In the genomic region with DNA sequence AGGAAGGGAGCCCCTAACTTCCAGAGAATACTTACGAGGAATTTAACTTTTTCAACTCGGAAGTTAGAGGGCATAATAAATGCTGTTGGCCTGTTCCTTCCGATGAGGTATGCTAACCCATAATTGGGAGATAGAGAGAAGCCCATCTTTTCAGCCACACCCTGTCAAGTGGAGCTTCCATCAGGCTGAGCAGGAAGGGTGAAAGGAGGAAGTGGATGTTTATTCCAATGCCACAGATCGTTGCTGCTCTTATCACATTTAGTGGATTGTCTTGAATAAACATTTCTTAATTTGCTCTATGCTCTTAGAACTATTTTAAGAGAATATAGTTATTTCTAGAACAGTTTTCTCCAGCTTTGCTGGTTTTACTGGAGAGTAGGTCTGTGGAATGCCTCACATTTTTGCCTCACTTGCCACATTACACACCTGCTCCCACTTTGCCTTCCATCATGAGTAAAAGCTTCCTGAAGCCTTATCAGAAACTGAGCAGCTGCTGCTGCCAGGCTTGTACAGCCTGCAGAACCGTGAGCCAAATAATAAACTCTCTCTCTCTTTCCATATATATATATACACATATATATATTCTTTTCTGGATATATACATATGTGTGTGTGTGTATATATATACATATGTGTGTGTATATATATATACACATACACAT, we compare ENCODE assay signal across 25 cellular contexts. TPM values are rescaled to one million over a fixed set of nuclear protein-coding genes. Genes with fewer than 3 reads are reported as not detected.
"Had no signal": no experiment of that assay in that cellular context is flagged by ENCODE, and none has a peak within 500 bp of the region (broad histone marks: within the 10 kb centered on the region; RNA-seq: fewer than 3 reads in every experiment).

No MANE protein-coding gene starts in this region.

- H3K27ac ChIP-seq: heart left ventricle, psoas muscle, sigmoid colon, skin epidermis, stomach, thoracic aorta had no signal

- FAIRE-seq: colon, islet of Langerhans had no signal

- H3K4me1 ChIP-seq: heart left ventricle, psoas muscle, sigmoid colon, stomach had no signal

- H3K9me3 ChIP-seq: thoracic aorta had no signal

- H3K27me3 ChIP-seq: heart left ventricle, sigmoid colon, stomach had no signal

- H3K4me3 ChIP-seq: heart left ventricle, psoas muscle, sigmoid colon, skin epidermis, stomach, thoracic aorta had no signal

- DNase-seq: endodermal cell; heart left ventricle; hippocampal formation; kidney glomerular epithelial cell; mesendoderm; naive B cell; nephron progenitor cell; psoas muscle; sigmoid colon; stimulated activated CD4-positive, alpha-beta T cell treated with anti-CD3 and anti-CD28 coated beads, Interleukin-12 subunit alpha, Interleukin-12 subunit beta, amount 100 ng/mL, for 4 hours; stimulated activated naive CD4-positive, alpha-beta T cell; stomach; substantia nigra; trophoblast cell had no signal

- H3K36me3 ChIP-seq: heart left ventricle, sigmoid colon, stomach, thoracic aorta had no signal

- ATAC-seq: esophagus mucosa, heart left ventricle, psoas muscle had no signal

RNA-seq across cellular contexts. Expression of a gene that starts 60.0 kb away (rescaled TPM):
- total RNA-seq: endodermal cell, esophagus mucosa, fibroblast of lung, glomerular endothelial cell, heart left ventricle, liver, lung microvascular endothelial cell, omental fat pad, psoas muscle, sigmoid colon, stomach, thoracic aorta, urinary bladder had no signal
- polyA plus RNA-seq: fibroblast of lung, heart left ventricle, liver, psoas muscle, sigmoid colon, stomach, urinary bladder had no signal
